In genomic region chr7:77532247-77532646, GRCh38 we compare ENCODE assay signal across 15 cellular contexts.
"Had no signal": no experiment of that assay in that cellular context is flagged by ENCODE, and none has a peak within 500 bp of the region (broad histone marks: within the 10 kb centered on the region; RNA-seq: fewer than 3 reads in every experiment).

No MANE protein-coding gene starts in this region.

- H3K9me3 ChIP-seq: ovary, stomach had no signal

- H3K27ac ChIP-seq: ovary, stomach had no signal

- H3K27me3 ChIP-seq: ovary, stomach had no signal

- DNase-seq: activated CD4-positive, alpha-beta T cell treated with anti-CD3 and anti-CD28 coated beads for 4 hours; activated effector memory CD4-positive, alpha-beta T cell treated with Interleukin-2 at 50 U/mL for 16 hours; activated T-cell treated with anti-CD3 and anti-CD28 coated beads, Interleukin-2, amount 50 U/mL, for 24 hours; amygdala; cortex of kidney; effector memory CD4-positive, alpha-beta T cell; hippocampal formation; kidney glomerular epithelial cell; ovary; stimulated activated CD4-positive, alpha-beta T cell treated with anti-CD3 and anti-CD28 coated beads, Interleukin-4, amount 100 ng/mL, for 1 hour; stomach; T-helper 9 cell had no signal

- H3K4me3 Mint-ChIP-seq: activated T-cell treated with anti-CD3 and anti-CD28 coated beads, Interleukin-2, amount 50 U/mL, for 24 hours; central memory CD8-positive, alpha-beta T cell had no signal

- H3K36me3 Mint-ChIP-seq: activated naive CD4-positive, alpha-beta T cell treated with anti-CD3 and anti-CD28 coated beads, Interleukin-2, amount 50 U/mL, for 72 hours; brain had no signal

- ATAC-seq: activated naive CD4-positive, alpha-beta T cell treated with anti-CD3 and anti-CD28 coated beads, Interleukin-2, amount 50 U/mL, for 72 hours had no signal

- H3K4me3 ChIP-seq: ovary, stomach had no signal

- H3K27ac Mint-ChIP-seq: activated naive CD4-positive, alpha-beta T cell treated with anti-CD3 and anti-CD28 coated beads, Interleukin-2, amount 50 U/mL, for 72 hours; activated T-cell treated with anti-CD3 and anti-CD28 coated beads, Interleukin-2, amount 50 U/mL, for 24 hours; brain had no signal

- H3K36me3 ChIP-seq: ovary, stomach had no signal

- H3K27me3 Mint-ChIP-seq: activated T-cell treated with anti-CD3 and anti-CD28 coated beads, Interleukin-2, amount 50 U/mL, for 24 hours; brain; central memory CD8-positive, alpha-beta T cell had no signal

- H3K9me3 Mint-ChIP-seq: activated naive CD4-positive, alpha-beta T cell treated with anti-CD3 and anti-CD28 coated beads, Interleukin-2, amount 50 U/mL, for 72 hours; activated T-cell treated with anti-CD3 and anti-CD28 coated beads, Interleukin-2, amount 50 U/mL, for 24 hours; central memory CD8-positive, alpha-beta T cell had no signal
